In the genomic region with DNA sequence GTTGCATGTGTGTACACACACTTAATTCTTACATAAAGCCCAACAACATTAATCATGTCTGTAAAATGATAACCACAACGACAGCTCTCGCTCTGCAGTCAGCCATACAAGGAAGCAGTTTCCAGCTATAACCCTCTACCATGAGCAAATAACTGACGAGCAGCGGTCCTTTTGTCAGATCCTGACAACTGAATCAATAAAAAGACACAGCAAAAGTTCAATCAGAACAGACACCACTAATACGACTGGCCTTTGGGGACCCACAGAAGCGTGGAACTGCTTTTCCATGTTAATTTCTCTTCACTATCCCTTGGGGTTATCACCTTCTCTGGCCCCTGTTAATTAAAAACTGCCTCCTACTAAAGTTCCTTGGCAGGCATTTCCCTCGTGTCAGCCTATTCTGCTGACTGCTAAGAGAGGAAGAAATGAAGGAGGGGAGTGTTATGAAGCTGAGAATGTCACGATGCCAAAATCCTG, we compare ENCODE assay signal across 10 cellular contexts.
DNase-seq lines count a peak whose midpoint lies in the region; ATAC-seq and TF ChIP-seq lines count a peak whose summit lies in the region.
"Had no signal": no experiment of that assay in that cellular context is flagged by ENCODE, and none has a peak within 500 bp of the region (broad histone marks: within the 10 kb centered on the region; RNA-seq: fewer than 3 reads in every experiment).

No MANE protein-coding gene starts in this region.

- ATAC-seq in left cardiac atrium (peak; percentile 53 to 83), HG02623 (IDR thresholded peaks at IDR 0.05; ENCODE audit: unreplicated experiment) (no peak), GM19035 (IDR thresholded peaks at IDR 0.05; ENCODE audit: unreplicated experiment) (no peak)
- ATAC-seq: naive thymus-derived CD4-positive, alpha-beta T cell; stimulated activated effector memory CD8-positive, alpha-beta T cell treated with anti-CD3 and anti-CD28 coated beads, Interleukin-12 subunit alpha, Interleukin-12 subunit beta, amount 100 ng/mL, for 72 hours had no signal

- H3K27ac ChIP-seq in OCI-LY1 (ENCODE audit: low read depth, low read length, poor library complexity, severe bottlenecking), result no peak overlapping the region

- H3K79me2 ChIP-seq in OCI-LY1 (ENCODE audit: insufficient read depth, low read length), result no peaks in the 10 kb centered on the region

- TF ChIP-seq CTCF in OCI-LY1 (IDR thresholded peaks at IDR 0.05; ENCODE audit: low read length), result no peak

- H3K4me3 ChIP-seq in OCI-LY1 (ENCODE audit: low read depth, low read length, poor library complexity, severe bottlenecking) (no peak overlapping the region), skeletal muscle satellite cell (ENCODE audit: low read length) (peak overlapping the region; percentile 44)

- H3K9me2 ChIP-seq in OCI-LY1 (ENCODE audit: low read depth, low read length), result no peaks in the 10 kb centered on the region; the same call in 1 of the 2 replicates

- H3K4me1 ChIP-seq in OCI-LY1 (ENCODE audit: insufficient read depth, low read length, severe bottlenecking), result peaks cover 15% of the 10 kb centered on the region
- peaks cover 22% of the 10 kb centered on the region for H3K4me1 ChIP-seq in skeletal muscle satellite cell (ENCODE audit: control insufficient read depth, insufficient read depth, low read length)

- H3K27me3 ChIP-seq in OCI-LY1 (ENCODE audit: insufficient read depth, low read length) (no peaks in the 10 kb centered on the region), skeletal muscle satellite cell (ENCODE audit: control insufficient read depth, insufficient read depth, low read length) (no peaks in the 10 kb centered on the region)

- peak overlapping the region; percentile 27; the same call in 1 of the 2 replicates for H3K9ac ChIP-seq in OCI-LY1 (ENCODE audit: low read length)
- peak overlapping the region; percentile 32 for H3K9ac ChIP-seq in skeletal muscle satellite cell (ENCODE audit: low read depth, low read length)

- H3F3A ChIP-seq in OCI-LY1 (ENCODE audit: insufficient read depth, low read length), result no peaks in the 10 kb centered on the region

- intact Hi-C loops in left cardiac atrium (cut with DNase I), result no loop called here

- H3K36me3 ChIP-seq in OCI-LY1 (ENCODE audit: insufficient read depth, low read length), result no peaks in the 10 kb centered on the region
- H3K36me3 ChIP-seq in skeletal muscle satellite cell (ENCODE audit: insufficient read depth, low read length), result no peaks in the 10 kb centered on the region

- H3K4me2 ChIP-seq in OCI-LY1 (ENCODE audit: low read length) (peak overlapping the region; percentile 37; the same call in 1 of the 2 replicates), skeletal muscle satellite cell (ENCODE audit: low read length) (peak overlapping the region; percentile 73)

- H3K9me3 ChIP-seq in OCI-LY1 (ENCODE audit: low read length), result peaks cover 1% of the 10 kb centered on the region; the same call in 1 of the 2 replicates
- H3K9me3 ChIP-seq in skeletal muscle satellite cell (replicated peaks; ENCODE audit: low read length), result no peaks in the 10 kb centered on the region

- peak overlapping the region; percentile 92 for H2AFZ ChIP-seq in OCI-LY1 (ENCODE audit: low read length)

- H4K20me1 ChIP-seq in OCI-LY1 (ENCODE audit: insufficient read depth, low read length), result no peaks in the 10 kb centered on the region

- DNase-seq in MV-4-11 (lab: John Stamatoyannopoulos, UW) (peak; percentile 68), left cardiac atrium (no peak)
- no peak for DNase-seq in activated T-cell treated with anti-CD3 and anti-CD28 coated beads, Interleukin-2, amount 50 U/mL, for 1 hour
- DNase-seq: MM.1S; naive thymus-derived CD4-positive, alpha-beta T cell had no signal

Comparison
In these comparisons a context has a peak if more than half of its experiments do, and no peak if none do; other contexts are left out.
1. ATAC-seq: peak in left cardiac atrium (2 of 2); none in HG02623 (single experiment) and GM19035 (single experiment).